8 cellular contexts compared by ENCODE assay signal in the genomic region with DNA sequence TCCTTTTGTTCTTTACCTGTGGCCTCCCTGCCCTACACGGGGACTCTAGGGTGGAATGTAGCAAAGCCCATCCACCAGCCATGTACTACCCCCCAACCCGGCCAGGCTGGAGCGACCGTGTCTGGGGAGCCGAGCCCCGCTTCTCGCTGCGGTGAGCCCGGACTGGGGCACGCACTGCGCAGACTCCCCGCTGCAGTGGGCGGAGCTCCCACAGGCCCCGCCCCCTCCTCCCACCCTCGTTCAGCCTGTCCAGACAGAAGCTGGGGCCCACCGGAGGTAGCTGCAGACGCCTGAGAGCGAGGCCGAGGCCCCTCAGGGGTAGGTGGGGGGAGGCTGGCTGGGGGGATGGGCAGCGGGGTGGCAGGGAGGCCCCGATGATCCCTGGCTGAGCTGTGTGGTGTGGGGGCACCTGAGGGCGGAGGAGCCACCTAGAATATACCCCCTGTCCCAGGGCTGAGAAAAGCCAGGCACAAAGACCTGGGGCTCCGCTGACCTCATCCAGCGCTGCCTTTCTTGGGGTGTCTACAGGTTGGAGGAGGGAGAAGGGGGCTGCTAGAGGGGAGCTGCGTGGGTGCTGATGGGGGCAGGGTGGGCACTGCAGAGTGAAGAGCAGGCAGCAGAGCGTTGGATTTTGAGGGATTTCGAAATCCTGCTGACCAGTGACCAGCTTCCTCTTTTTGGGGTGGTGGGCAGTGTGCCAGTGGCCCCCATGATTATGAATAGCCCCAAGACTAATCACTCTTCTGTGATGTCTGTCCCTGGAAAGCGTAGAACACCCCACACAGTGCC. TPM values are rescaled to one million over a fixed set of nuclear protein-coding genes. Genes with fewer than 3 reads are reported as not detected.
DNase-seq lines count a peak whose midpoint lies in the region; ATAC-seq, FAIRE-seq and TF ChIP-seq lines count a peak whose summit lies in the region.

No MANE protein-coding gene starts in this region.

- H3K27me3 ChIP-seq in WERI-Rb-1 (ENCODE audit: insufficient read depth, low read depth, severe bottlenecking), result no peaks in the 10 kb centered on the region

- POLR2A ChIA-PET in A549 (lab: Yijun Ruan, JAX), result interaction anchor here (1.1 to 2.3 kb wide), 4 partner anchors 11 to 61 kb away, joined by 5 to 8 read pairs (median 6); a partner anchor contains a TSS

- peak; percentile 87 for TF ChIP-seq POLR2A in A549 (IDR thresholded peaks at IDR 0.05; ENCODE audit: low read length)
- TF ChIP-seq POLR2A in H54 (IDR thresholded peaks at IDR 0.05; ENCODE audit: low read depth, low read length), result peak; percentile 82

- H3K4me1 ChIP-seq in A549, result peaks cover 16% of the 10 kb centered on the region

- H3K9me3 ChIP-seq in A549, result no peaks in the 10 kb centered on the region
- H3K9me3 ChIP-seq in WERI-Rb-1 (ENCODE audit: severe bottlenecking), result no peaks in the 10 kb centered on the region

- no peak for TF ChIP-seq RAD21 in A549 (conservative IDR thresholded peaks at IDR 0.05 in 1 of 2, IDR thresholded peaks at IDR 0.05 in 1 of 2)

- H3K27ac ChIP-seq in A549 (peak overlapping the region; percentile 30 to 78), WERI-Rb-1 (peak overlapping the region; percentile 39)

- no peak for FAIRE-seq in A549 (lab: Jason Lieb, UNC)
- no peak for FAIRE-seq in H54 (lab: Jason Lieb, UNC)

- peaks cover 5% of the 10 kb centered on the region for H3K36me3 ChIP-seq in WERI-Rb-1

- H3K4me3 ChIP-seq in A549, result peak overlapping the region; percentile 31
- peak overlapping the region; percentile 34 for H3K4me3 ChIP-seq in WERI-Rb-1 (ENCODE audit: low read depth, low read length)

- H3K4me2 ChIP-seq in A549, result peak overlapping the region; percentile 56

- no peak for TF ChIP-seq EP300 in A549 (IDR thresholded peaks at IDR 0.05)

- CTCF ChIA-PET in A549 (lab: Yijun Ruan, JAX), result interaction anchor here (0.6 to 5.5 kb wide), 10 partner anchors 8 to 164 kb away, joined by 3 to 36 read pairs (median 4); a partner anchor contains a TSS

- WGBS in A549 (ENCODE audit: missing lambda C conversion rate), result 66% methylated on average over 21 of the region's 28 CpGs

- DNase-seq in A549 (ENCODE audit: low read depth in 1 of 2, low spot score in 1 of 2) (peak; percentile 70 to 96), H54 (ENCODE audit: insufficient read length, low spot score) (peak; percentile 96), WERI-Rb-1 (peak; percentile 80), dermis blood vessel endothelial cell (peak; percentile 79), left lobe of liver (ENCODE audit: low spot score) (no peak)
- peak; percentile 57 for DNase-seq in stimulated activated CD4-positive, alpha-beta T cell treated with anti-CD3 and anti-CD28 coated beads, Interleukin-4, amount 100 ng/mL, for 1 hour

- TF ChIP-seq CTCF in A549 (IDR thresholded peaks at IDR 0.05) (no peak), WERI-Rb-1 (IDR thresholded peaks at IDR 0.05; ENCODE audit: low read depth, low read length) (no peak)

- ATAC-seq in A549 (peak; percentile 72 to 90), left lobe of liver (peak; percentile 55), HG03565 (IDR thresholded peaks at IDR 0.05; ENCODE audit: unreplicated experiment) (no peak), HG03025 (IDR thresholded peaks at IDR 0.05; ENCODE audit: low FRiP score, unreplicated experiment) (no peak)

TF ChIP-seq in A549, 52 proteins besides CTCF, POLR2A, EP300 and RAD21:
- TF ChIP-seq JUN (IDR thresholded peaks at IDR 0.05), result peak in 1 of 2 experiments; percentile 17; a peak in 1 of 5 replicates
- TF ChIP-seq ZFP36 (IDR thresholded peaks at IDR 0.05; ENCODE audit: borderline replicate concordance, partially characterized antibody), result no peak
- TF ChIP-seq, protein P1, sequence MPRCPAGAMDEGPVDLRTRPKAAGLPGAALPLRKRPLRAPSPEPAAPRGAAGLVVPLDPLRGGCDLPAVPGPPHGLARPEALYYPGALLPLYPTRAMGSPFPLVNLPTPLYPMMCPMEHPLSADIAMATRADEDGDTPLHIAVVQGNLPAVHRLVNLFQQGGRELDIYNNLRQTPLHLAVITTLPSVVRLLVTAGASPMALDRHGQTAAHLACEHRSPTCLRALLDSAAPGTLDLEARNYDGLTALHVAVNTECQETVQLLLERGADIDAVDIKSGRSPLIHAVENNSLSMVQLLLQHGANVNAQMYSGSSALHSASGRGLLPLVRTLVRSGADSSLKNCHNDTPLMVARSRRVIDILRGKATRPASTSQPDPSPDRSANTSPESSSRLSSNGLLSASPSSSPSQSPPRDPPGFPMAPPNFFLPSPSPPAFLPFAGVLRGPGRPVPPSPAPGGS (IDR thresholded peaks at IDR 0.05), result peak; percentile 31; the same call in 1 of the 3 replicates
- peak; percentile 30 to 68; a peak in 3 of 4 replicates for TF ChIP-seq CEBPB (IDR thresholded peaks at IDR 0.05)
TF ChIP-seq in A549: peak in this region for 3.

RNA-seq across cellular contexts. Expression of a gene that starts 17.3 kb away (rescaled TPM):
- polyA plus RNA-seq in A549 (2011; rRNA removed) (290 and 350 TPM in 2 replicates), A549 (2017; fragmentation: RNase III; extraction: RNeasy Plus Mini Kit Qiagen cat#74134 plus additional on column Dnase treatment) (215 to 283 TPM (median 265 TPM) in 3 replicates)
- polyA plus RNA-seq in A549 (2012; cell fraction: cytosol; rRNA removed), result 322 and 419 TPM in 2 replicates
- 632 and 811 TPM in 2 replicates for polyA plus RNA-seq in A549 (2012; cell fraction: nucleus; rRNA removed)
- 244 and 264 TPM in 2 replicates for polyA minus RNA-seq in A549 (2011; rRNA and poly(A)+ RNA removed)
- total RNA-seq in dermis blood vessel endothelial cell (173 and 228 TPM in 2 replicates), left lobe of liver (104 TPM)

RNA-seq across cellular contexts. Expression of a gene that starts 17.6 kb away (rescaled TPM):
- polyA plus RNA-seq in A549 (2011; rRNA removed) (32.8 and 39.8 TPM in 2 replicates), A549 (2017; fragmentation: RNase III; extraction: RNeasy Plus Mini Kit Qiagen cat#74134 plus additional on column Dnase treatment) (22.1 to 25.7 TPM (median 25.2 TPM) in 3 replicates)
- 46.5 and 51.8 TPM in 2 replicates for polyA plus RNA-seq in A549 (2012; cell fraction: cytosol; rRNA removed)
- 39.7 and 43.7 TPM in 2 replicates for polyA plus RNA-seq in A549 (2012; cell fraction: nucleus; rRNA removed)
- polyA minus RNA-seq in A549 (2011; rRNA and poly(A)+ RNA removed), result 57.7 and 65.9 TPM in 2 replicates
- total RNA-seq in dermis blood vessel endothelial cell (5.3 and 9.2 TPM in 2 replicates), left lobe of liver (6.7 TPM)

RNA-seq across cellular contexts. Expression of a gene that starts 24.2 kb away (rescaled TPM):
- 0.18 and 0.19 TPM in 2 replicates for polyA plus RNA-seq in A549 (2011; rRNA removed)
- 0.34 and 0.51 TPM in 2 replicates for polyA plus RNA-seq in A549 (2012; cell fraction: cytosol; rRNA removed)
- 1.1 TPM in 2 replicates for polyA plus RNA-seq in A549 (2012; cell fraction: nucleus; rRNA removed)
- 0.20 to 0.25 TPM (median 0.24 TPM) in 3 replicates for polyA plus RNA-seq in A549 (2017; fragmentation: RNase III; extraction: RNeasy Plus Mini Kit Qiagen cat#74134 plus additional on column Dnase treatment)
- 0.19 and 0.37 TPM in 2 replicates for polyA minus RNA-seq in A549 (2011; rRNA and poly(A)+ RNA removed)
- total RNA-seq in dermis blood vessel endothelial cell, result under 0.01 and 0.05 TPM in 2 replicates
- not detected for total RNA-seq in left lobe of liver

RNA-seq across cellular contexts. Expression of a gene that starts 47.4 kb away (rescaled TPM):
- polyA plus RNA-seq in A549 (2011; rRNA removed) (1.5 and 1.6 TPM in 2 replicates), A549 (2017; fragmentation: RNase III; extraction: RNeasy Plus Mini Kit Qiagen cat#74134 plus additional on column Dnase treatment) (1.3 to 1.8 TPM (median 1.8 TPM) in 3 replicates)
- polyA plus RNA-seq in A549 (2012; cell fraction: cytosol; rRNA removed), result 0.91 and 1.1 TPM in 2 replicates
- 1.7 and 1.8 TPM in 2 replicates for polyA plus RNA-seq in A549 (2012; cell fraction: nucleus; rRNA removed)
- 0.87 and 1.1 TPM in 2 replicates for polyA minus RNA-seq in A549 (2011; rRNA and poly(A)+ RNA removed)
- total RNA-seq in dermis blood vessel endothelial cell (1.7 and 2.1 TPM in 2 replicates), left lobe of liver (0.70 TPM)

RNA-seq across cellular contexts. Expression of a gene that starts 60.0 kb away (rescaled TPM):
- polyA plus RNA-seq in A549 (2011; rRNA removed) (10.0 and 10.7 TPM in 2 replicates), A549 (2017; fragmentation: RNase III; extraction: RNeasy Plus Mini Kit Qiagen cat#74134 plus additional on column Dnase treatment) (12.5 to 14.9 TPM (median 13.6 TPM) in 3 replicates)
- 30.9 and 31.2 TPM in 2 replicates for polyA plus RNA-seq in A549 (2012; cell fraction: cytosol; rRNA removed)
- polyA plus RNA-seq in A549 (2012; cell fraction: nucleus; rRNA removed), result 21.4 and 24.8 TPM in 2 replicates
- 4.6 and 4.7 TPM in 2 replicates for polyA minus RNA-seq in A549 (2011; rRNA and poly(A)+ RNA removed)
- total RNA-seq in dermis blood vessel endothelial cell (18.8 and 38.1 TPM in 2 replicates), left lobe of liver (4.7 TPM)

Comparison
In these comparisons a context has a peak if more than half of its experiments do, and no peak if none do; other contexts are left out.
1. ATAC-seq: peak in A549 (2 of 2) and left lobe of liver (single experiment); none in HG03565 (single experiment) and HG03025 (single experiment).